In the genomic region with DNA sequence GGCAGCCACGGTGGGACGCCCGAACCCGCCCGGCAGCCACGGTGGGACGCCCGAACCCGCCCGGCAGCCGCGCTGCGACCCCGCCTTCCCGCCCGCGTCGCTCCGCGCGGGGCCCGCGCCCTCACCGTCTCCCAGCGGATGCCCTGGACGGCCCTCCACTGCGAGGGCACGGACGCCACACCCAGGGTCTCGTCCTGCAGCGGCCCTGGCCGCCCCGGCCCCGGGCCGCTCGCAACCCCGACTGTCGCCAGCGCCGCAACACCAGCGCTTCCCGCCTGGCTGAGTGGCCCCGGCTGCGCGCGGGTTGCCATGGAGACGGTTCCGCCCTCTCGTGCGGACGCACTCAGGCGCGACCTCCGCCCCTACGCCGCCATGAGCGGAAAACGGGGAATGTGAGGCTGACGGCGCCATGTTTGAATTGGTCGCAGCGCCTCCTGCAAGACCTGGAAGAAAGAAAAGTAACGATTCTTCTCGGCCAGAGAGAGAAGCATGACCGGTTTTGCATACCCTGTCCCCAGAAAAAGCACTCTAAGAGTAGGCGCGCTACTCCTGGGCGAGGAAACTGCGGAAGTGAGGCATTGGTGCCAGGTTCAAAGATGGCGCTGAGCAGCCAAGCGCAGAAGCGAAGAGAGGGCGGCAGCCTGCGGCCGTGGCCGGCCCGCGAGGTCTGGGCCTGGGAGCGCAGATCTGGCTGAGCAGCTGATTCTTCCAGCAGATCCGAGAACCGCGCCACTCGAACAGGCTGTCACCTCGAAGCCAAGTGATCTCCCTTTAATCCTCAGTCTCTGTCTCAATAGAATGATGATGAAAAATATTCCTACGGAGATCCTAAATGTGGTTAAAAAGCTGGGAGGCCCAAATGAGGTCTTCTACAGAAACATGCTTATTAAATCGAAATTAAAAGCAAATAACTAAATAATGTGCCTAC, we compare ENCODE assay signal across 8 cellular contexts. TPM values are rescaled to one million over a fixed set of nuclear protein-coding genes. Genes with fewer than 3 reads are reported as not detected.
DNase-seq lines count a peak whose midpoint lies in the region; ATAC-seq and TF ChIP-seq lines count a peak whose summit lies in the region.

TSS of gene DYNC2I2 (minus strand) at position 432 of the 928 bp plus-strand sequence. CDS start at position 311, 121 bp downstream.

- H3K36me3 Mint-ChIP-seq in CD8-positive, alpha-beta T cell = no peaks in the 10 kb centered on the region
- peaks cover 18% of the 10 kb centered on the region for H3K36me3 Mint-ChIP-seq in effector memory CD8-positive, alpha-beta T cell (ENCODE audit: insufficient read depth)
- H3K36me3 Mint-ChIP-seq in memory B cell = no peaks in the 10 kb centered on the region

- peak within 1 kb of the TSS; percentile 88 for H3K27ac ChIP-seq in CD8-positive, alpha-beta T cell (ENCODE audit: low read depth, low read length)

- no peaks in the 10 kb centered on the region for H3K27me3 ChIP-seq in CD8-positive, alpha-beta T cell (ENCODE audit: insufficient read depth, low read length)

- H3K4me1 Mint-ChIP-seq in CD8-positive, alpha-beta T cell (ENCODE audit: low read depth) = peaks cover 7% of the 10 kb centered on the region
- H3K4me1 Mint-ChIP-seq in effector memory CD8-positive, alpha-beta T cell (ENCODE audit: low read depth in 2 of 2) = peaks cover 3 to 5% of the 10 kb centered on the region in 2 donors
- H3K4me1 Mint-ChIP-seq in memory B cell = peaks cover 8% of the 10 kb centered on the region

- no peaks in the 10 kb centered on the region for H3K36me3 ChIP-seq in CD8-positive, alpha-beta T cell (ENCODE audit: insufficient read depth, low read length)

- peak within 1 kb of the TSS; percentile 95 for H3K4me3 Mint-ChIP-seq in CD8-positive, alpha-beta T cell
- H3K4me3 Mint-ChIP-seq in effector memory CD8-positive, alpha-beta T cell = peak within 1 kb of the TSS; percentile 88 to 89
- H3K4me3 Mint-ChIP-seq in memory B cell = peak within 1 kb of the TSS; percentile 95

- no peaks in the 10 kb centered on the region for H3K9me3 ChIP-seq in CD8-positive, alpha-beta T cell (ENCODE audit: low read length)

- peak within 1 kb of the TSS; percentile 99 for H3K27ac Mint-ChIP-seq in CD8-positive, alpha-beta T cell
- peak within 1 kb of the TSS; percentile 97 to 98 for H3K27ac Mint-ChIP-seq in effector memory CD8-positive, alpha-beta T cell
- H3K27ac Mint-ChIP-seq in memory B cell = peak within 1 kb of the TSS; percentile 95

- H3K4me3 ChIP-seq in CD8-positive, alpha-beta T cell (ENCODE audit: low read depth, low read length) = peak within 1 kb of the TSS; percentile 76

- peak; percentile 96 for ATAC-seq in CD8-positive, alpha-beta T cell
- ATAC-seq in GM19467 (IDR thresholded peaks at IDR 0.05; ENCODE audit: unreplicated experiment) (peak; percentile 55), memory B cell (ENCODE audit: low read depth) (peak; percentile 68)
- peak; percentile 96 for ATAC-seq in effector memory CD8-positive, alpha-beta T cell (replicated peaks)

- peaks cover 5% of the 10 kb centered on the region for H3K4me1 ChIP-seq in CD8-positive, alpha-beta T cell (ENCODE audit: insufficient read depth, low read length)

- CTCF ChIA-PET in CD8-positive, alpha-beta T cell (lab: Charles Lee) = interaction anchor here (1.1 kb wide), 1 partner anchor 8 kb away, joined by 5 read pairs; no protein-coding TSS in a partner anchor
- CTCF ChIA-PET in activated CD8-positive, alpha-beta memory T cell treated with anti-CD3 and anti-CD28 coated beads for 36 hours (lab: Charles Lee) = no interaction called here

- peak; percentile 92 to 98 (median 96) for DNase-seq in CD8-positive, alpha-beta T cell
- DNase-seq in HS-5 (ENCODE audit: low read depth) (peak; percentile 91), NOMO-1 (lab: John Stamatoyannopoulos, UW; ENCODE audit: unreplicated experiment in 2 of 2) (peak; percentile 88 to 91), memory B cell (ENCODE audit: low spot score in 2 of 2) (peak; percentile 65 to 73)
- DNase-seq in effector memory CD8-positive, alpha-beta T cell = peak; percentile 94 to 95 (median 95)
- DNase-seq in stimulated activated CD8-positive, alpha-beta memory T cell treated with anti-CD3 and anti-CD28 coated beads, Interleukin-12 subunit alpha, Interleukin-12 subunit beta, amount 100 ng/mL, for 1 hour (ENCODE audit: low read depth) = peak; percentile 95

- H3K9me3 Mint-ChIP-seq in CD8-positive, alpha-beta T cell = no peaks in the 10 kb centered on the region
- no peaks in the 10 kb centered on the region for H3K9me3 Mint-ChIP-seq in effector memory CD8-positive, alpha-beta T cell
- H3K9me3 Mint-ChIP-seq in memory B cell = no peaks in the 10 kb centered on the region

- POLR2A ChIA-PET in CD8-positive, alpha-beta T cell (lab: Charles Lee) = interaction anchor here (0.9 to 1.1 kb wide), 4 partner anchors 13 to 68 kb away, joined by 3 to 4 read pairs (median 4); partner anchors contain the start of gene ZDHHC12
- POLR2A ChIA-PET in activated CD8-positive, alpha-beta memory T cell treated with anti-CD3 and anti-CD28 coated beads for 36 hours (lab: Charles Lee) = interaction anchor here (0.7 kb wide), 1 partner anchor 564 kb away, joined by 8 read pairs; no protein-coding TSS in a partner anchor

- TF ChIP-seq CTCF in CD8-positive, alpha-beta T cell (IDR thresholded peaks at IDR 0.05) = no peak

- intact Hi-C loops in CD8-positive, alpha-beta T cell (cut with DNase I, micrococcal nuclease) = loop anchor here (1.0 to 5.0 kb wide), 13 partner anchors 28 to 291 kb away; partner anchors contain the start of genes TBC1D13 (in 2 of the 2), ZDHHC12 (in 2 of the 2), DOLK (in 1 of the 2) and ENDOG (in 1 of the 2)

- no peaks in the 10 kb centered on the region for H3K27me3 Mint-ChIP-seq in CD8-positive, alpha-beta T cell (ENCODE audit: low read depth)
- no peaks in the 10 kb centered on the region for H3K27me3 Mint-ChIP-seq in effector memory CD8-positive, alpha-beta T cell
- no peaks in the 10 kb centered on the region for H3K27me3 Mint-ChIP-seq in memory B cell

RNA-seq across cellular contexts. Expression of gene DYNC2I2, which starts in this region (rescaled TPM):
- 1 to 10 TPM; 3.7 to 3.9 TPM for total RNA-seq in CD8-positive, alpha-beta T cell
- total RNA-seq in activated CD8-positive, alpha-beta memory T cell treated with anti-CD3 and anti-CD28 coated beads for 36 hours = 10 to 100 TPM; 56.9 to 59.7 TPM

Comparison
In these comparisons a context has a peak if more than half of its experiments do, and no peak if none do; other contexts are left out.
1. Peak in every context shown above with its lines: DNase-seq, ATAC-seq, H3K4me3 ChIP-seq and H3K27ac ChIP-seq.
2. RNA of gene DYNC2I2 (total RNA-seq): 56.9 to 59.7 TPM in activated CD8-positive, alpha-beta memory T cell treated with anti-CD3 and anti-CD28 coated beads for 36 hours; 3.7 to 3.9 TPM in CD8-positive, alpha-beta T cell; every median in the first group is over 10 times any median in the second.